ENCODE assay signal across 8 cellular contexts in the genomic region with DNA sequence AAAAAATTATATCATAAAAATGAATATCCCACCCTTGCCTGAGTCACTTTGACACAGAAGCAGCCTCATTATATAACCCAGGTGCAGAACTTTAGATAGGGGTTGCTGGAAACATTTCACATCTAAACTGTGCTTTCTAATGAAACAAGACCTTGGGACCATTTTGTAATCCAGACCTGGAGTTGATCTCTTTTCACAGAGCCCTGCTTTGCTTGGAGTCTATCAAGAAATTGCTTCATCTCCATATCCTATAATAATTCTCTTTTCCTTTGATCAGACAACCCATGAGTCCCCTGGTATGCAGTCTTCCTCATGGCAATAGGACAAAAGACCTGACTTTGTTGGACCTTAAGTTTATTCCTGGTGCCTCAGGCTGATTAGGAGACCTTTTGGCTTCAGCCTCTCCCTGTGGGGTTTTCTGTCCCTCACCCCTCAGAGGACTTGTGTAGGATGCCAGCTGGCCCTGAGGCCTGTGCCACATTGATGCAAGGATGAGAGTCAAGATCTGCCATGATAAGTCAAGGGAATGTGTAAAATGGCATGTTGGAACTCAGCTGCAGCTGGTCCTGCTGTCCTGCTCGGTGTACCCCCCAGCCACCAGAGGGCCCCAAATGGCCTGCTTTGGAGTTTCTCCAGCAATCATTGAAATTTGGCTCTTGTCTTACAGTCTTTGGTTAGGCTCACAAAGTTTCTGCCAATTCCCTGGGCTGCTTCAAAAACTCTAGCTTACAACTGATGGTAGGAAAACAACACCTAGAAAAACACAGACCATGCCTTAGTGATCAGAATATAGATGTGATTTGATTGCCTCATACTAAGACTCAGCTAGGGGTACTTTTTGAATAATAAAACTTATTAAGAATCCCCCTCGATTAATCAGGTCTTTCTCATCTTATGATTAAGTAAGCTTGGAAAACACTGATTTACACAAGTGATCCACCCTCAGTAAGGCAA.
A peak's percentile ranks its signal among the peaks of the same experiment; 100 is the strongest.
DNase-seq lines count a peak whose midpoint lies in the region; ATAC-seq and TF ChIP-seq lines count a peak whose summit lies in the region.

No MANE protein-coding gene starts in this region.

- POLR2A ChIA-PET in activated CD4-positive, alpha-beta T cell treated with anti-CD3 and anti-CD28 coated beads, Interleukin-2, amount 10 ng/mL, durations not matched to agents 7 days and 5 days (lab: Charles Lee), result no interaction called here

- H3K27ac Mint-ChIP-seq in activated CD4-positive, alpha-beta T cell treated with anti-CD3 and anti-CD28 coated beads, Interleukin-2, amount 10 ng/mL, durations not matched to agents 7 days and 5 days, result no peak overlapping the region
- no peak overlapping the region for H3K27ac Mint-ChIP-seq in progenitor cell of endocrine pancreas

- TF ChIP-seq CTCF in progenitor cell of endocrine pancreas (IDR thresholded peaks at IDR 0.05; ENCODE audit: unreplicated experiment), result peak; percentile 60

- DNase-seq in DMS 273 (lab: John Stamatoyannopoulos, UW; ENCODE audit: unreplicated experiment) (peak; percentile 60), DMS 273 treated with DMSO at 0.1 percent for 48 hours (lab: John Stamatoyannopoulos, UW) (no peak), Kasumi-1 (lab: John Stamatoyannopoulos, UW) (peak; percentile 59), glomerular visceral epithelial cell (ENCODE audit: extremely low spot score) (peak; percentile 55), progenitor cell of endocrine pancreas (ENCODE audit: low spot score, unreplicated experiment) (no peak), SHP77 treated with DMSO at 0.1 percent for 48 hours (lab: John Stamatoyannopoulos, UW) (no peak)
- DNase-seq in activated CD4-positive, alpha-beta T cell treated with anti-CD3 and anti-CD28 coated beads, Interleukin-2, amount 10 ng/mL, durations not matched to agents 7 days and 5 days, result peak; percentile 44

- no peak for ATAC-seq in HG03108 (IDR thresholded peaks at IDR 0.05; ENCODE audit: unreplicated experiment)

- CTCF ChIA-PET in activated CD4-positive, alpha-beta T cell treated with anti-CD3 and anti-CD28 coated beads, Interleukin-2, amount 10 ng/mL, durations not matched to agents 7 days and 5 days (lab: Charles Lee), result interaction anchor here (0.8 to 1.4 kb wide), 3 partner anchors 11 to 162 kb away, joined by 3 to 4 read pairs (median 4); no protein-coding TSS in a partner anchor

- H3K9me3 Mint-ChIP-seq in activated CD4-positive, alpha-beta T cell treated with anti-CD3 and anti-CD28 coated beads, Interleukin-2, amount 10 ng/mL, durations not matched to agents 7 days and 5 days, result peaks cover 6% of the 10 kb centered on the region
- no peaks in the 10 kb centered on the region for H3K9me3 Mint-ChIP-seq in progenitor cell of endocrine pancreas (ENCODE audit: low read depth)

- H3K27me3 Mint-ChIP-seq in activated CD4-positive, alpha-beta T cell treated with anti-CD3 and anti-CD28 coated beads, Interleukin-2, amount 10 ng/mL, durations not matched to agents 7 days and 5 days, result peaks cover 3% of the 10 kb centered on the region
- H3K27me3 Mint-ChIP-seq in progenitor cell of endocrine pancreas, result peaks cover 2% of the 10 kb centered on the region

- peaks cover 18% of the 10 kb centered on the region for H3K4me1 Mint-ChIP-seq in activated CD4-positive, alpha-beta T cell treated with anti-CD3 and anti-CD28 coated beads, Interleukin-2, amount 10 ng/mL, durations not matched to agents 7 days and 5 days
- H3K4me1 Mint-ChIP-seq in progenitor cell of endocrine pancreas (ENCODE audit: low read depth), result no peaks in the 10 kb centered on the region

- no peak overlapping the region for H3K4me3 Mint-ChIP-seq in activated CD4-positive, alpha-beta T cell treated with anti-CD3 and anti-CD28 coated beads, Interleukin-2, amount 10 ng/mL, durations not matched to agents 7 days and 5 days
- H3K4me3 Mint-ChIP-seq in progenitor cell of endocrine pancreas (ENCODE audit: low read depth), result no peak overlapping the region

- peaks cover 6% of the 10 kb centered on the region for H3K36me3 Mint-ChIP-seq in activated CD4-positive, alpha-beta T cell treated with anti-CD3 and anti-CD28 coated beads, Interleukin-2, amount 10 ng/mL, durations not matched to agents 7 days and 5 days (ENCODE audit: low read depth)
- H3K36me3 Mint-ChIP-seq in progenitor cell of endocrine pancreas (ENCODE audit: insufficient read depth), result no peaks in the 10 kb centered on the region

Comparison
In these comparisons a context has a peak if more than half of its experiments do, and no peak if none do; other contexts are left out.
1. DNase-seq: peak in DMS 273 (single experiment), Kasumi-1 (2 of 2), activated CD4-positive, alpha-beta T cell treated with anti-CD3 and anti-CD28 coated beads, Interleukin-2, amount 10 ng/mL, durations not matched to agents 7 days and 5 days (single experiment) and glomerular visceral epithelial cell (single experiment); none in DMS 273 treated with DMSO at 0.1 percent for 48 hours (single experiment), progenitor cell of endocrine pancreas (single experiment) and SHP77 treated with DMSO at 0.1 percent for 48 hours (single experiment).